Comparison of ENCODE assay signal across 28 cellular contexts in genomic region chr12:85358715-85359114, GRCh38.
"Had no signal": no experiment of that assay in that cellular context is flagged by ENCODE, and none has a peak within 500 bp of the region (broad histone marks: within the 10 kb centered on the region; RNA-seq: fewer than 3 reads in every experiment).

No MANE protein-coding gene starts in this region.

- H3K4me3 ChIP-seq: neural progenitor cell, ovary, psoas muscle, skin epidermis, smooth muscle cell, spleen, suprapubic skin, testis, tibial artery, transverse colon, upper lobe of right lung, uterus had no signal

- H3K79me2 ChIP-seq: parathyroid adenoma had no signal

- H2AFZ ChIP-seq: neural progenitor cell, parathyroid adenoma had no signal

- ATAC-seq: natural killer cell; psoas muscle; right cardiac atrium; sciatic nerve; stimulated activated memory B cell treated with anti-CD40 and anti-IgM and Interleukin-4, amounts not matched to agents 10 μg/mL and 1 μg/mL and 100 μg/mL, for 72 hours; stimulated activated naive CD8-positive, alpha-beta T cell treated with anti-CD3 and anti-CD28 coated beads, Interleukin-15, amount 100 ng/mL, for 72 hours; stimulated activated naive CD8-positive, alpha-beta T cell treated with anti-CD3 and anti-CD28 coated beads, Interleukin-15, Interleukin-2, amounts not matched to agents 100 U/mL and 50 U/mL, for 24 hours; upper lobe of right lung had no signal

- H3K4me1 ChIP-seq: neural progenitor cell, parathyroid adenoma, psoas muscle, spleen, suprapubic skin, testis, tibial artery, transverse colon, upper lobe of right lung, uterus had no signal

- H3K9me3 ChIP-seq: ovary, psoas muscle, spleen, suprapubic skin, testis, tibial artery, transverse colon, upper lobe of right lung, uterus had no signal

- DNase-seq: natural killer cell; occipital lobe; ovary; posterior cingulate gyrus; psoas muscle; right cardiac atrium; spleen; stimulated activated CD4-positive, alpha-beta T cell treated with anti-CD3 and anti-CD28 coated beads, Interleukin-12 subunit alpha, Interleukin-12 subunit beta, amount 100 ng/mL, for 4 hours; stimulated activated CD4-positive, alpha-beta T cell treated with anti-CD3 and anti-CD28 coated beads, Interleukin-1b, Interleukin-23, amount 100 ng/mL, for 48 hours; stimulated activated CD4-positive, alpha-beta T cell treated with anti-CD3 and anti-CD28 coated beads, Interleukin-4, amount 100 ng/mL, for 1 hour; stimulated activated CD4-positive, alpha-beta T cell treated with anti-CD3 and anti-CD28 coated beads, Interleukin-4, amount 100 ng/mL, for 4 hours; stimulated activated CD8-positive, alpha-beta memory T cell treated with anti-CD3 and anti-CD28 coated beads, Interleukin-4, amount 100 ng/mL, for 48 hours; stimulated activated naive CD4-positive, alpha-beta T cell; stimulated activated naive CD8-positive, alpha-beta T cell treated with anti-CD3 and anti-CD28 coated beads, Interleukin-15, amount 100 ng/mL, for 72 hours; stimulated activated naive CD8-positive, alpha-beta T cell treated with anti-CD3 and anti-CD28 coated beads, Interleukin-15, Interleukin-2, amounts not matched to agents 100 U/mL and 50 U/mL, for 24 hours; substantia nigra; testis; tibial artery; transverse colon; upper lobe of right lung; uterus had no signal

- H3K27ac ChIP-seq: neural progenitor cell, ovary, parathyroid adenoma, psoas muscle, skin epidermis, spleen, suprapubic skin, testis, tibial artery, transverse colon, upper lobe of right lung, uterus had no signal

- H3K36me3 ChIP-seq: neural progenitor cell, ovary, spleen, suprapubic skin, tibial artery, transverse colon, upper lobe of right lung, uterus had no signal

- H3K9ac ChIP-seq: neural progenitor cell, parathyroid adenoma had no signal

- H3K4me2 ChIP-seq: neural progenitor cell, smooth muscle cell had no signal

- H3K27me3 ChIP-seq: neural progenitor cell, ovary, spleen, suprapubic skin, testis, tibial artery, transverse colon, upper lobe of right lung, uterus had no signal
